In genomic region chr19:2494084-2494446, GRCh38 we compare ENCODE assay signal across 8 cellular contexts. TPM values are rescaled to one million over a fixed set of nuclear protein-coding genes. Genes with fewer than 3 reads are reported as not detected.
A peak's percentile ranks its signal among the peaks of the same experiment; 100 is the strongest.
DNase-seq lines count a peak whose midpoint lies in the region; ATAC-seq and TF ChIP-seq lines count a peak whose summit lies in the region.

No MANE protein-coding gene starts in this region.

- H3K27me3 ChIP-seq in mammary epithelial cell (ENCODE audit: insufficient read depth, low read length) (no peaks in the 10 kb centered on the region), muscle layer of duodenum (ENCODE audit: low read depth, low read length) (no peaks in the 10 kb centered on the region)

- H3K4me1 ChIP-seq in mammary epithelial cell (ENCODE audit: insufficient read depth, low read length) (peaks cover 42% of the 10 kb centered on the region), muscle layer of duodenum (ENCODE audit: control insufficient read depth in 1 of 2, insufficient read depth in 2 of 2, low read length in 2 of 2) (peaks cover 11 to 26% of the 10 kb centered on the region in 2 donors)

- no peak overlapping the region for H3K9ac ChIP-seq in mammary epithelial cell (ENCODE audit: insufficient read depth, low read length)

- H4K20me1 ChIP-seq in mammary epithelial cell (ENCODE audit: insufficient read depth, low read length): no peaks in the 10 kb centered on the region

- H3K27me3 Mint-ChIP-seq in IgD-negative memory B cell: peaks cover 26% of the 10 kb centered on the region

- no TSS peak for BruUV-seq in mammary epithelial cell (replicated peaks; lab: Mats Ljungman, UMichigan)

- H3K4me1 Mint-ChIP-seq in IgD-negative memory B cell: peaks cover 15 to 28% (median 18%) of the 10 kb centered on the region in 3 donors

- ATAC-seq in HG03439 (IDR thresholded peaks at IDR 0.05; ENCODE audit: unreplicated experiment): no peak
- ATAC-seq in HG02973 (IDR thresholded peaks at IDR 0.05; ENCODE audit: unreplicated experiment): no peak

- H3K36me3 ChIP-seq in mammary epithelial cell (ENCODE audit: insufficient read depth, low read length) (no peaks in the 10 kb centered on the region), muscle layer of duodenum (ENCODE audit: control insufficient read depth in 1 of 2, insufficient read depth in 2 of 2, low read length in 2 of 2) (no peaks in the 10 kb centered on the region)

- in situ Hi-C loops in mammary epithelial cell (cut with MboI; ENCODE audit: low sequenced_read_pairs in 2 of 2): no loop called here

- intact Hi-C loops in mammary epithelial cell (cut with micrococcal nuclease): no loop called here

- H3K36me3 Mint-ChIP-seq in IgD-negative memory B cell: peaks cover 2% of the 10 kb centered on the region

- H3K27ac Mint-ChIP-seq in IgD-negative memory B cell: peak overlapping the region in 2 of 3 donors; percentile 83 to 89

- DNase-seq in AG10803 (ENCODE audit: low read depth): peak; percentile 89
- DNase-seq in mammary epithelial cell: peak; percentile 34
- DNase-seq in cerebellar nuclear complex (lab: John Stamatoyannopoulos, UW): no peak
- DNase-seq in activated CD4-positive, CD25-positive, alpha-beta regulatory T cell (lab: John Stamatoyannopoulos, UW): no peak

- H3K4me3 ChIP-seq in AG10803 (ENCODE audit: low read length): peak overlapping the region; percentile 70
- peak overlapping the region in 1 of 3 experiments; percentile 65 for H3K4me3 ChIP-seq in mammary epithelial cell (replicated peaks in 1 of 3; ENCODE audit: insufficient read depth in 1 of 3, low read depth in 2 of 3, low read length in 3 of 3)
- peak overlapping the region; percentile 69 to 78 for H3K4me3 ChIP-seq in muscle layer of duodenum (ENCODE audit: low read depth in 1 of 2, low read length in 2 of 2)

- H3K27ac ChIP-seq in mammary epithelial cell (ENCODE audit: insufficient read depth, low read depth, low read length): no peak overlapping the region
- H3K27ac ChIP-seq in muscle layer of duodenum (ENCODE audit: low read length): no peak overlapping the region

- H3K4me2 ChIP-seq in mammary epithelial cell (ENCODE audit: insufficient read depth, low read depth, low read length): peak overlapping the region; percentile 100

- H3K9me3 ChIP-seq in mammary epithelial cell (replicated peaks; ENCODE audit: insufficient read depth, low read length) (no peaks in the 10 kb centered on the region), muscle layer of duodenum (ENCODE audit: control insufficient read depth in 1 of 2, low read length in 2 of 2) (no peaks in the 10 kb centered on the region)

- H3K79me2 ChIP-seq in mammary epithelial cell (ENCODE audit: insufficient read depth, low read length): no peaks in the 10 kb centered on the region

- peak overlapping the region; percentile 81 to 83 (median 81) for H3K4me3 Mint-ChIP-seq in IgD-negative memory B cell

- TF ChIP-seq CTCF in AG10803 (conservative IDR thresholded peaks at IDR 0.05; ENCODE audit: low read length) (no peak), mammary epithelial cell (conservative IDR thresholded peaks at IDR 0.05 in 1 of 2, IDR thresholded peaks at IDR 0.05 in 1 of 2; ENCODE audit: extremely low read depth in 1 of 2, insufficient read depth in 1 of 2, low read depth in 1 of 2, low read length in 2 of 2) (no peak)

- CTCF ChIA-PET in mammary epithelial cell (lab: Charles Lee; ENCODE audit: low non-redundant PET): no interaction called here

- dilution Hi-C loops in mammary epithelial cell (cut with HindIII; ENCODE audit: low sequenced_read_pairs): no loop called here

- WGBS in mammary epithelial cell (ENCODE audit: low coverage, missing lambda C conversion rate): 34% methylated on average over 20 of the region's 21 CpGs

- no peaks in the 10 kb centered on the region for H3K9me3 Mint-ChIP-seq in IgD-negative memory B cell

- peak overlapping the region; percentile 82 for H2AFZ ChIP-seq in mammary epithelial cell (ENCODE audit: low read depth, low read length)

RNA-seq across cellular contexts. Expression of gene GADD45B, which starts 18.1 kb away (rescaled TPM):
- polyA plus RNA-seq in IgD-negative memory B cell (98.0 TPM), mammary epithelial cell (28.3 TPM)
- 10 to 100 TPM; 18.0 to 83.9 TPM for total RNA-seq in mammary epithelial cell
- 38.9 TPM for polyA minus RNA-seq in mammary epithelial cell

RNA-seq across cellular contexts. Expression of gene LMNB2, which starts 37.3 kb away (rescaled TPM):
- 4.6 TPM for polyA plus RNA-seq in IgD-negative memory B cell
- total RNA-seq in mammary epithelial cell: 100 to 1,000 TPM in 1 of 2 donors, 10 to 100 TPM in 1; 42.0 to 108 TPM
- polyA plus RNA-seq in mammary epithelial cell: 78.9 TPM
- polyA minus RNA-seq in mammary epithelial cell: 98.4 TPM

Comparison
In these comparisons a context has a peak if more than half of its experiments do, and no peak if none do; other contexts are left out.
1. DNase-seq: peak in AG10803 (single experiment) and mammary epithelial cell (single experiment); none in cerebellar nuclear complex (0 of 2) and activated CD4-positive, CD25-positive, alpha-beta regulatory T cell (0 of 4).
2. RNA of gene LMNB2, which starts 37.3 kb away (polyA plus RNA-seq): 78.9 TPM in mammary epithelial cell (single experiment); 4.6 TPM in IgD-negative memory B cell (single experiment); every median in the first group is over 10 times any median in the second.